Comparison of ENCODE assay signal across 8 cellular contexts in the genomic region with DNA sequence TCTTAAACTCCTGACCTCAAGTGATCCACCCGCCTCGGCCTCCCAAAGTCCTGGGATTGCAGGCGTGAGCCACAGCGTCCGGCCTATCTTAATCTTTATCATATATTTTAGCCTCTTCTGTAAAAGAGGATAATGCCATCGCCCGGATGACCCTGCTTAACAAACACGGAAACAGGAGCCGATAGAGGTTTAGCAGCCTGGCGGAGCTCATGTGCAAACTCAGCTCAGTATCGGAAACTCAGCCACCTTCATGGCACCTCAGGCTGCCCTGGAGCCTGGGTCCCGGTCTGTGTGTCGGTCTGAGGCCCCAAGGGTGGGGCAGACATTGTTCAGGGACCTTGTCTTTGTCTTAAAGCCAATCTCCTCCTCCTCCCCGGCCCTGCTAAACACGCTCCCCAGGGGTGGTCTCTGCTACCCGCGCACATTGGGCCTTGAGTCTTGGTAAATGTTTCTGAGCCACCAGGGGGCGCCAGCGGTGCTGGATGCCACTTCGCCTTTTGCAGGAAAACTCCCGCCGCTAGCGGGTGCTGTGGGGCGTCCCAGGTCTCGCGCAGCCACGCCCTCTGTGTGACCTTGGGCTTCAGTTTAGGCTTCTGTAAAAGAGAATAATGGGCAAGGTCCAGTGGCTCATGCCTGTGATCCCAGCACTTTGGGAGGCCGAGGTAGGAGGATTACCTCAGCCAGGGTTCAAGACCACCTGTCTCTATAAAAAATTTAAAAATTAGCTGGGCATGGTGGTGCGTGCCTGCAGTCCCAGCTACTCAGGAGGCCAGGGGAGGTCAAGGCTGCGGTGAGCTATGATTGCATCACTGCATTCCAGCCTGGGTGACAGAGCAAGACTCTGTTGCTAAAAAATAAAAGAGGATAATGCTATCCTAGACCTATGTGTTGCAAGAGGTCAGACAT. TPM values are rescaled to one million over a fixed set of nuclear protein-coding genes. Genes with fewer than 3 reads are reported as not detected.
DNase-seq lines count a peak whose midpoint lies in the region.

No MANE protein-coding gene starts in this region.

- H3K4ac ChIP-seq in mesenchymal stem cell (ENCODE audit: low read depth in 1 of 2, low read length in 2 of 2): no peak overlapping the region

- H2BK5ac ChIP-seq in mesenchymal stem cell (ENCODE audit: low read depth, low read length, poor library complexity, severe bottlenecking): no peak overlapping the region

- peak overlapping the region; percentile 45 for H4K8ac ChIP-seq in mesenchymal stem cell (ENCODE audit: low read length)

- in situ Hi-C loops in GM23248 (cut with MboI): no loop called here

- no peak overlapping the region for H3K4me3 Mint-ChIP-seq in activated CD4-positive, alpha-beta memory T cell treated with anti-CD3 and anti-CD28 coated beads, Interleukin-2, amount 10 ng/mL, durations not matched to agents 7 days and 5 days

- H2AFZ ChIP-seq in GM23248: no peak overlapping the region
- H2AFZ ChIP-seq in mesenchymal stem cell (ENCODE audit: low read depth, low read length): no peak overlapping the region

- H3K4me1 ChIP-seq in GM23248 (ENCODE audit: insufficient read depth) (peaks cover 17% of the 10 kb centered on the region), mesenchymal stem cell (ENCODE audit: control insufficient read depth, insufficient read depth, low read depth, low read length) (peaks cover 8% of the 10 kb centered on the region)

- H3K79me2 ChIP-seq in GM23248 (ENCODE audit: insufficient read depth): no peaks in the 10 kb centered on the region

- no peak overlapping the region for H3K9ac ChIP-seq in GM23248
- H3K9ac ChIP-seq in mesenchymal stem cell (ENCODE audit: low read length): peak overlapping the region; percentile 57

- peak overlapping the region; percentile 3 to 77 for H2BK12ac ChIP-seq in mesenchymal stem cell (ENCODE audit: low read length in 2 of 2)

- H3K79me1 ChIP-seq in mesenchymal stem cell (replicated peaks; ENCODE audit: low read length, poor library complexity, severe bottlenecking): no peaks in the 10 kb centered on the region

- H3K4me2 ChIP-seq in GM23248 (ENCODE audit: unreplicated experiment): no peak overlapping the region
- no peak overlapping the region for H3K4me2 ChIP-seq in mesenchymal stem cell (ENCODE audit: low read length, poor library complexity, severe bottlenecking)

- H3K4me3 ChIP-seq in GM23248 (no peak overlapping the region), mesenchymal stem cell (ENCODE audit: insufficient read depth in 1 of 2, low read depth in 1 of 2, low read length in 2 of 2) (peak overlapping the region in 1 of 2 experiments; percentile 18)

- H3K36me3 ChIP-seq in GM23248 (ENCODE audit: low read depth) (no peaks in the 10 kb centered on the region), mesenchymal stem cell (ENCODE audit: control insufficient read depth in 1 of 2, insufficient read depth in 2 of 2, low read depth in 1 of 2, low read length in 2 of 2) (peaks cover 0 to 3% of the 10 kb centered on the region in 2 experiments)

- H3K27ac Mint-ChIP-seq in activated CD4-positive, alpha-beta memory T cell treated with anti-CD3 and anti-CD28 coated beads, Interleukin-2, amount 10 ng/mL, durations not matched to agents 7 days and 5 days: no peak overlapping the region

- H3K14ac ChIP-seq in mesenchymal stem cell (ENCODE audit: low read length in 2 of 2): no peak overlapping the region

- no peaks in the 10 kb centered on the region for H3K9me3 Mint-ChIP-seq in activated CD4-positive, alpha-beta memory T cell treated with anti-CD3 and anti-CD28 coated beads, Interleukin-2, amount 10 ng/mL, durations not matched to agents 7 days and 5 days

- H3K27ac ChIP-seq in GM23248 (peak overlapping the region; percentile 76), mesenchymal stem cell (ENCODE audit: low read length, poor library complexity, severe bottlenecking) (no peak overlapping the region)

- H2BK120ac ChIP-seq in mesenchymal stem cell (ENCODE audit: low read depth, low read length): no peak overlapping the region

- CTCF ChIA-PET in activated CD4-positive, alpha-beta memory T cell treated with anti-CD3 and anti-CD28 coated beads, Interleukin-2, amount 10 ng/mL, durations not matched to agents 7 days and 5 days (lab: Charles Lee): interaction anchor here (0.7 to 5.5 kb wide), 45 partner anchors 9 to 418 kb away, joined by 3 to 42 read pairs (median 4); a partner anchor contains a TSS

- 47 to 50% methylated on average over 29 to 30 of the region's 30 CpGs for WGBS in GM23248 (ENCODE audit: low coverage in 1 of 2, low lambda C conversion rate in 2 of 2, missing lambda C conversion rate in 2 of 2), 2 experiments
- WGBS in mesenchymal stem cell: 48% methylated on average over 30 of the region's 30 CpGs

- peaks cover 19% of the 10 kb centered on the region for H3K4me1 Mint-ChIP-seq in activated CD4-positive, alpha-beta memory T cell treated with anti-CD3 and anti-CD28 coated beads, Interleukin-2, amount 10 ng/mL, durations not matched to agents 7 days and 5 days

- H3K23ac ChIP-seq in mesenchymal stem cell (ENCODE audit: low read length in 2 of 2): no peak overlapping the region

- no peaks in the 10 kb centered on the region for H3K36me3 Mint-ChIP-seq in activated CD4-positive, alpha-beta memory T cell treated with anti-CD3 and anti-CD28 coated beads, Interleukin-2, amount 10 ng/mL, durations not matched to agents 7 days and 5 days (ENCODE audit: low read depth)

- H2BK15ac ChIP-seq in mesenchymal stem cell (ENCODE audit: low read depth, poor library complexity, severe bottlenecking): peak overlapping the region; percentile 96

- H3F3A ChIP-seq in GM23248 (ENCODE audit: insufficient read depth): peaks cover 13% of the 10 kb centered on the region

- H3K18ac ChIP-seq in mesenchymal stem cell (ENCODE audit: low read depth in 1 of 2, low read length in 2 of 2): peak overlapping the region; percentile 55 to 56

- H3K27me3 Mint-ChIP-seq in activated CD4-positive, alpha-beta memory T cell treated with anti-CD3 and anti-CD28 coated beads, Interleukin-2, amount 10 ng/mL, durations not matched to agents 7 days and 5 days: no peaks in the 10 kb centered on the region

- H4K20me1 ChIP-seq in GM23248 (ENCODE audit: insufficient read depth): no peaks in the 10 kb centered on the region

- H2AK5ac ChIP-seq in mesenchymal stem cell (ENCODE audit: low read length, severe bottlenecking): peak overlapping the region; percentile 29

- no peaks in the 10 kb centered on the region for H3K9me2 ChIP-seq in GM23248 (ENCODE audit: insufficient read depth)

- H3K27me3 ChIP-seq in GM23248 (replicated peaks; ENCODE audit: insufficient read depth) (no peaks in the 10 kb centered on the region), mesenchymal stem cell (ENCODE audit: control insufficient read depth in 1 of 2, insufficient read depth in 1 of 2, low read length in 2 of 2) (no peaks in the 10 kb centered on the region)

- DNase-seq in DMS53 (lab: John Stamatoyannopoulos, UW) (peak; percentile 91), GM23248 (peak; percentile 82), NCI-H69 (lab: John Stamatoyannopoulos, UW) (peak; percentile 80), mesenchymal stem cell (peak; percentile 88), HuH-7.5 (ENCODE audit: low spot score) (no peak)
- peak; percentile 96 for DNase-seq in activated CD4-positive, alpha-beta memory T cell treated with anti-CD3 and anti-CD28 coated beads, Interleukin-2, amount 10 ng/mL, durations not matched to agents 7 days and 5 days
- DNase-seq in effector CD4-positive, alpha-beta T cell: peak; percentile 98
- DNase-seq in stimulated activated CD8-positive, alpha-beta memory T cell treated with anti-CD3 and anti-CD28 coated beads, Interleukin-15, amount 100 ng/mL, for 48 hours (ENCODE audit: low read depth in 2 of 2): peak; percentile 84 to 87

- H4K91ac ChIP-seq in mesenchymal stem cell (ENCODE audit: low read length): no peak overlapping the region

- H3K9me3 ChIP-seq in GM23248 (ENCODE audit: low read depth): no peaks in the 10 kb centered on the region
- H3K9me3 ChIP-seq in mesenchymal stem cell (ENCODE audit: control insufficient read depth, low read length): no peaks in the 10 kb centered on the region

- POLR2A ChIA-PET in activated CD4-positive, alpha-beta memory T cell treated with anti-CD3 and anti-CD28 coated beads, Interleukin-2, amount 10 ng/mL, durations not matched to agents 7 days and 5 days (lab: Charles Lee): interaction anchor here (0.8 to 4.0 kb wide), 5 partner anchors 20 to 82 kb away, joined by 5 to 16 read pairs (median 6); a partner anchor contains a TSS

RNA-seq across cellular contexts. Expression of a gene that starts 2.7 kb away (rescaled TPM):
- total RNA-seq in GM23248 (2014; rRNA removed; shearing (Covaris generic)): not detected in 2 replicates
- polyA plus RNA-seq in GM23248 (2016; fragmentation: Nextera tagmentation; extraction: Ambion mirVana): not detected in 2 replicates
- not detected for total RNA-seq in activated CD4-positive, alpha-beta memory T cell treated with anti-CD3 and anti-CD28 coated beads, Interleukin-2, amount 10 ng/mL, durations not matched to agents 7 days and 5 days
- polyA plus RNA-seq in mesenchymal stem cell (2013, experiment 1 of 2): not detected
- 0.03 TPM for polyA plus RNA-seq in mesenchymal stem cell (2013, experiment 2 of 2)

RNA-seq across cellular contexts. Expression of a gene that starts 24.9 kb away (rescaled TPM):
- 17.1 and 23.8 TPM in 2 replicates for total RNA-seq in GM23248 (2014; rRNA removed; shearing (Covaris generic))
- 9.3 and 10.6 TPM in 2 replicates for polyA plus RNA-seq in GM23248 (2016; fragmentation: Nextera tagmentation; extraction: Ambion mirVana)
- 100 to 1,000 TPM; 259 to 263 TPM for total RNA-seq in activated CD4-positive, alpha-beta memory T cell treated with anti-CD3 and anti-CD28 coated beads, Interleukin-2, amount 10 ng/mL, durations not matched to agents 7 days and 5 days
- polyA plus RNA-seq in mesenchymal stem cell (2013, experiment 1 of 2): 10.4 TPM
- polyA plus RNA-seq in mesenchymal stem cell (2013, experiment 2 of 2): 10.5 TPM

RNA-seq across cellular contexts. Expression of a gene that starts 32.6 kb away (rescaled TPM):
- total RNA-seq in GM23248 (2014; rRNA removed; shearing (Covaris generic)): 218 TPM in 2 replicates
- polyA plus RNA-seq in GM23248 (2016; fragmentation: Nextera tagmentation; extraction: Ambion mirVana): 299 and 302 TPM in 2 replicates
- 100 to 1,000 TPM; 166 to 171 TPM for total RNA-seq in activated CD4-positive, alpha-beta memory T cell treated with anti-CD3 and anti-CD28 coated beads, Interleukin-2, amount 10 ng/mL, durations not matched to agents 7 days and 5 days
- polyA plus RNA-seq in mesenchymal stem cell (2013, experiment 1 of 2): 93.8 TPM
- polyA plus RNA-seq in mesenchymal stem cell (2013, experiment 2 of 2): 94.5 TPM

Comparison
In these comparisons a context has a peak if more than half of its experiments do, and no peak if none do; other contexts are left out.
1. RNA of a gene that starts 24.9 kb away (total RNA-seq): 259 to 263 TPM in activated CD4-positive, alpha-beta memory T cell treated with anti-CD3 and anti-CD28 coated beads, Interleukin-2, amount 10 ng/mL, durations not matched to agents 7 days and 5 days; 17.1 to 23.8 TPM in GM23248; every median in the first group is over 10 times any median in the second.